Comparison of ENCODE assay signal across 7 cellular contexts in genomic region chr9:128946945-128947422, GRCh38. TPM values are rescaled to one million over a fixed set of nuclear protein-coding genes. Genes with fewer than 3 reads are reported as not detected.
DNase-seq lines count a peak whose midpoint lies in the region; ATAC-seq and TF ChIP-seq lines count a peak whose summit lies in the region.

No MANE protein-coding gene starts in this region.

- TF ChIP-seq EP300 in SK-N-SH (IDR thresholded peaks at IDR 0.05; ENCODE audit: borderline replicate concordance in 1 of 2, low read depth in 1 of 2, low read length in 1 of 2): no peak

- TF ChIP-seq CTCF in SK-N-SH (IDR thresholded peaks at IDR 0.05): no peak
- TF ChIP-seq CTCF in lung (IDR thresholded peaks at IDR 0.05; ENCODE audit: control extremely low read depth, extremely low read depth): no peak
- no peak for TF ChIP-seq CTCF in thyroid gland (IDR thresholded peaks at IDR 0.05)

- ATAC-seq in GM18498 (IDR thresholded peaks at IDR 0.05; ENCODE audit: unreplicated experiment) (peak; percentile 28), HG02870 (IDR thresholded peaks at IDR 0.05; ENCODE audit: unreplicated experiment) (peak; percentile 13), lung (ENCODE audit: insufficient read depth, low FRiP score) (peak; percentile 7)

- H2AFZ ChIP-seq in SK-N-SH (ENCODE audit: low read depth): peak overlapping the region; percentile 86

- peak overlapping the region; percentile 99 for H3K4me2 ChIP-seq in SK-N-SH

- peak overlapping the region; percentile 96 for H3K9ac ChIP-seq in SK-N-SH

- peaks cover 16% of the 10 kb centered on the region for H3F3A ChIP-seq in SK-N-SH (replicated peaks; ENCODE audit: insufficient read depth)

- no peak for TF ChIP-seq RAD21 in SK-N-SH (IDR thresholded peaks at IDR 0.05; ENCODE audit: low read length)

- intact Hi-C loops in thyroid gland (cut with DNase I): no loop called here

- no peaks in the 10 kb centered on the region for H4K20me1 ChIP-seq in SK-N-SH (ENCODE audit: insufficient read depth)

- TF ChIP-seq POLR2A in thyroid gland (IDR thresholded peaks at IDR 0.05): no peak

- peak overlapping the region; percentile 72 to 94; a peak in 3 of 4 replicates for H3K27ac ChIP-seq in SK-N-SH (ENCODE audit: low read depth in 2 of 2, low read length in 1 of 2)
- peak overlapping the region; percentile 62 to 95 for H3K27ac ChIP-seq in lung (ENCODE audit: low read depth in 1 of 2, low read length in 1 of 2)
- H3K27ac ChIP-seq in thyroid gland: peak overlapping the region; percentile 51 to 90 (median 84)

- H3K4me3 ChIP-seq in SK-N-SH (ENCODE audit: low read depth in 2 of 2, low read length in 1 of 2) (peak overlapping the region; percentile 79 to 99), lung (peak overlapping the region; percentile 80), thyroid gland (replicated peaks in 1 of 3) (peak overlapping the region; percentile 57 to 78 (median 69))

- WGBS in SK-N-SH (ENCODE audit: low lambda C conversion rate): no CpG with 5 or more reads among the region's 31 CpGs
- WGBS in lung, 2 donors: 4 to 11% methylated on average over 30 to 31 of the region's 31 CpGs
- WGBS in thyroid gland, 2 donors: 0 to 4% methylated on average over 8 to 18 of the region's 31 CpGs

- H3K27me3 ChIP-seq in SK-N-SH (ENCODE audit: insufficient read depth) (no peaks in the 10 kb centered on the region), lung (ENCODE audit: control insufficient read depth, insufficient read depth) (no peaks in the 10 kb centered on the region), thyroid gland (no peaks in the 10 kb centered on the region)

- DNase-seq in SK-N-SH (no peak), ecto neural progenitor cell (ENCODE audit: low spot score) (peak; percentile 56), lung (ENCODE audit: low spot score) (no peak), thyroid gland (peak; percentile 40 to 45), SIG-M5 treated with dmso at 0.1 percent for 504 hours (lab: John Stamatoyannopoulos, UW; ENCODE audit: unreplicated experiment) (no peak)

- H3K9me3 ChIP-seq in SK-N-SH (no peaks in the 10 kb centered on the region), lung (ENCODE audit: control insufficient read depth in 2 of 2, insufficient read depth in 1 of 2, low read length in 1 of 2) (no peaks in the 10 kb centered on the region), thyroid gland (no peaks in the 10 kb centered on the region)

- H3K4me1 ChIP-seq in SK-N-SH (ENCODE audit: control insufficient read depth in 1 of 2, insufficient read depth in 2 of 2, low read depth in 1 of 2, low read length in 1 of 2): peaks cover 0 to 10% of the 10 kb centered on the region in 2 experiments; a peak in 2 of 4 replicates
- peaks cover 4 to 13% of the 10 kb centered on the region in 2 donors for H3K4me1 ChIP-seq in lung (ENCODE audit: control insufficient read depth in 2 of 2, insufficient read depth in 2 of 2, low read length in 2 of 2)
- peaks cover 11 to 19% of the 10 kb centered on the region in 2 donors for H3K4me1 ChIP-seq in thyroid gland

- peaks cover 14 to 22% of the 10 kb centered on the region in 2 experiments for H3K36me3 ChIP-seq in SK-N-SH (replicated peaks in 1 of 2; ENCODE audit: control insufficient read depth in 1 of 2, insufficient read depth in 2 of 2, low read length in 1 of 2)
- H3K36me3 ChIP-seq in lung (ENCODE audit: control insufficient read depth in 2 of 2, insufficient read depth in 2 of 2, low read length in 2 of 2): peaks cover 0 to 5% of the 10 kb centered on the region in 2 donors
- no peaks in the 10 kb centered on the region for H3K36me3 ChIP-seq in thyroid gland

- CTCF ChIA-PET in SK-N-SH (lab: Yijun Ruan, JAX): no interaction called here

- POLR2A ChIA-PET in SK-N-SH (lab: Yijun Ruan, JAX): no interaction called here

- H3K9me2 ChIP-seq in SK-N-SH: no peaks in the 10 kb centered on the region

- peaks cover 40% of the 10 kb centered on the region for H3K79me2 ChIP-seq in SK-N-SH (ENCODE audit: insufficient read depth)

TF ChIP-seq in SK-N-SH, 30 proteins besides CTCF, POLR2A, EP300 and RAD21:
- TF ChIP-seq NRF1 (IDR thresholded peaks at IDR 0.05; ENCODE audit: low read depth, low read length) (no peak), MEF2A (IDR thresholded peaks at IDR 0.05; ENCODE audit: borderline replicate concordance, low read depth) (no peak), MAX (IDR thresholded peaks at IDR 0.05; ENCODE audit: low read depth) (no peak), ELF1 (IDR thresholded peaks at IDR 0.05) (no peak), SIN3A (IDR thresholded peaks at IDR 0.05; ENCODE audit: borderline replicate concordance, low read depth, low read length) (no peak), FOSL2 (IDR thresholded peaks at IDR 0.05; ENCODE audit: borderline replicate concordance, low read depth) (no peak), TEAD4 (IDR thresholded peaks at IDR 0.05; ENCODE audit: borderline replicate concordance, insufficient read depth) (no peak), YY1 (IDR thresholded peaks at IDR 0.05; ENCODE audit: low read depth) (no peak), USF1 (IDR thresholded peaks at IDR 0.05; ENCODE audit: borderline replicate concordance, low read depth) (no peak), TCF12 (IDR thresholded peaks at IDR 0.05) (no peak), RCOR1 (IDR thresholded peaks at IDR 0.05; ENCODE audit: low read length) (no peak), REST (IDR thresholded peaks at IDR 0.05; ENCODE audit: low read depth, low read length) (no peak), USF2 (IDR thresholded peaks at IDR 0.05; ENCODE audit: borderline replicate concordance, low read depth, low read length) (no peak), SMC3 (IDR thresholded peaks at IDR 0.05; ENCODE audit: low read depth, low read length) (no peak), POLR2AphosphoS5 (IDR thresholded peaks at IDR 0.05; ENCODE audit: low read depth, low read length) (no peak), FOXJ3 (CRISPR knock-in tag; IDR thresholded peaks at IDR 0.05) (no peak), GABPA (IDR thresholded peaks at IDR 0.05; ENCODE audit: low read depth) (no peak)

RNA-seq across cellular contexts. Expression of gene DOLK, which starts 0.4 kb away (rescaled TPM):
- polyA plus RNA-seq in SK-N-SH (2012; rRNA removed): 23.1 and 31.7 TPM in 2 replicates
- 15.8 and 23.1 TPM in 2 replicates for polyA plus RNA-seq in SK-N-SH (2012; cell fraction: cytosol; rRNA removed)
- 12.1 and 15.0 TPM in 2 replicates for polyA plus RNA-seq in SK-N-SH (2012; cell fraction: nucleus; rRNA removed)
- 10 to 100 TPM; 10.6 to 17.9 TPM for total RNA-seq in lung
- polyA plus RNA-seq in lung: 10 to 100 TPM in 1 of 2 donors, 1 to 10 TPM in 1; 9.6 to 19.1 TPM
- total RNA-seq in thyroid gland: 10 to 100 TPM; 21.1 to 25.2 (median 22.2) TPM

RNA-seq across cellular contexts. Expression of gene NUP188, which starts 0.5 kb away (rescaled TPM):
- polyA plus RNA-seq in SK-N-SH (2012; rRNA removed) (41.5 and 49.5 TPM in 2 replicates), lung (10 to 100 TPM; 17.0 to 24.9 TPM)
- polyA plus RNA-seq in SK-N-SH (2012; cell fraction: cytosol; rRNA removed): 19.7 and 29.6 TPM in 2 replicates
- 74.3 and 77.1 TPM in 2 replicates for polyA plus RNA-seq in SK-N-SH (2012; cell fraction: nucleus; rRNA removed)
- total RNA-seq in lung (10 to 100 TPM; 39.3 to 48.5 TPM), thyroid gland (10 to 100 TPM; 27.1 to 78.2 (median 35.8) TPM)

RNA-seq across cellular contexts. Expression of gene PHYHD1, which starts 26.2 kb away (rescaled TPM):
- polyA plus RNA-seq in SK-N-SH (2012; rRNA removed) (0.19 TPM in 1 of 2 replicates, not detected in the other), lung (10 to 100 TPM; 21.4 to 86.3 TPM)
- not detected in 2 replicates for polyA plus RNA-seq in SK-N-SH (2012; cell fraction: cytosol; rRNA removed)
- 0.26 and 0.49 TPM in 2 replicates for polyA plus RNA-seq in SK-N-SH (2012; cell fraction: nucleus; rRNA removed)
- total RNA-seq in lung (10 to 100 TPM; 25.5 to 66.5 TPM), thyroid gland (10 to 100 TPM; 10.1 to 65.3 (median 39.4) TPM)

Comparison
In these comparisons a context has a peak if more than half of its experiments do, and no peak if none do; other contexts are left out.
1. DNase-seq: peak in ecto neural progenitor cell (single experiment) and thyroid gland (2 of 2); none in SK-N-SH (single experiment), lung (single experiment) and SIG-M5 treated with dmso at 0.1 percent for 504 hours (single experiment).
2. Peak in every context shown above with its lines, with median percentiles within 50 percentile points of each other: ATAC-seq, H3K27ac ChIP-seq and H3K4me3 ChIP-seq.